8 cellular contexts compared by ENCODE assay signal in genomic region chr16:85086347-85087291, GRCh38. TPM values are rescaled to one million over a fixed set of nuclear protein-coding genes. Genes with fewer than 3 reads are reported as not detected.
DNase-seq lines count a peak whose midpoint lies in the region; ATAC-seq and TF ChIP-seq lines count a peak whose summit lies in the region.

No MANE protein-coding gene starts in this region.

- ATAC-seq in aorta (ENCODE audit: low FRiP score) = peak; percentile 47

- DNase-seq in GM10248 (ENCODE audit: extremely low spot score) (peak; percentile 82), HS-5 (ENCODE audit: low read depth) (peak; percentile 13), SHP77 treated with DMSO at 0.1 percent for 48 hours (lab: John Stamatoyannopoulos, UW) (peak; percentile 21), glomerular visceral epithelial cell (ENCODE audit: extremely low spot score) (peak; percentile 67), prostate gland (ENCODE audit: low spot score) (peak; percentile 57), aorta (peak in 1 of 2 donors; percentile 87), occipital lobe (lab: John Stamatoyannopoulos, UW) (no peak)
- DNase-seq in activated effector memory CD4-positive, alpha-beta T cell treated with anti-CD3 and anti-CD28 coated beads, Interleukin-2, amount 50 U/mL, for 16 hours = peak; percentile 89

- POLR2A ChIA-PET in GM10248 (lab: Yijun Ruan, JAX) = no interaction called here

- H3K4me3 ChIP-seq in prostate gland (no peak overlapping the region), aorta (ENCODE audit: low read length in 2 of 2) (no peak overlapping the region)

- H3K27ac ChIP-seq in prostate gland (no peak overlapping the region), aorta (ENCODE audit: low read depth in 1 of 2, low read length in 2 of 2) (no peak overlapping the region)

- intact Hi-C loops in prostate gland (cut with DNase I) (loop anchor here (5.0 to 10.0 kb wide), 3 partner anchors 59 to 342 kb away; partner anchors contain the start of gene KIAA0513), aorta (cut with DNase I) (no loop called here)

- WGBS in prostate gland = 87% methylated on average over 36 of the region's 37 CpGs
- WGBS in aorta, 2 donors = 91 to 92% methylated on average over 36 to 37 of the region's 37 CpGs

- no peak for TF ChIP-seq POLR2A in prostate gland (IDR thresholded peaks at IDR 0.05)

- H3K9me3 ChIP-seq in prostate gland (no peaks in the 10 kb centered on the region), aorta (ENCODE audit: control insufficient read depth, low read length) (no peaks in the 10 kb centered on the region)

- TF ChIP-seq CTCF in GM10248 (IDR thresholded peaks at IDR 0.05; ENCODE audit: control extremely low read depth, extremely low read depth, low read depth, missing control alignments) (peak; percentile 90), prostate gland (IDR thresholded peaks at IDR 0.05) (peak; percentile 49 to 83 (median 64))

- CTCF ChIA-PET in GM10248 (lab: Yijun Ruan, JAX) = interaction anchor here (0.6 to 4.5 kb wide), 35 partner anchors 9 to 652 kb away, joined by 3 to 51 read pairs (median 4); partner anchors contain the start of genes KIAA0513 and ZDHHC7

- H3K27me3 ChIP-seq in prostate gland (replicated peaks; ENCODE audit: insufficient read depth) = no peaks in the 10 kb centered on the region
- H3K27me3 ChIP-seq in aorta (ENCODE audit: control insufficient read depth in 1 of 2, insufficient read depth in 2 of 2, low read length in 1 of 2) = no peaks in the 10 kb centered on the region

- H3K4me1 ChIP-seq in prostate gland (replicated peaks) (peaks cover 6% of the 10 kb centered on the region), aorta (ENCODE audit: control insufficient read depth in 1 of 2, insufficient read depth in 2 of 2, low read length in 2 of 2) (no peaks in the 10 kb centered on the region)

- H3K36me3 ChIP-seq in prostate gland (no peaks in the 10 kb centered on the region), aorta (ENCODE audit: control insufficient read depth in 1 of 2, insufficient read depth in 2 of 2, low read length in 1 of 2) (no peaks in the 10 kb centered on the region)

RNA-seq across cellular contexts. Expression of gene CIBAR2, which starts 25.7 kb away (rescaled TPM):
- total RNA-seq in prostate gland = not detected
- total RNA-seq in aorta = under 1 TPM in 1 of 2 donors, not detected in 1; 0.57 TPM
- not detected for polyA plus RNA-seq in aorta
- not detected for total RNA-seq in occipital lobe

RNA-seq across cellular contexts. Expression of gene KIAA0513, which starts 59.0 kb away (rescaled TPM):
- total RNA-seq in prostate gland = 10 to 100 TPM; 14.4 to 29.4 TPM
- total RNA-seq in aorta = 10 to 100 TPM; 15.1 to 17.7 TPM
- polyA plus RNA-seq in aorta = 1 to 10 TPM; 3.4 to 5.5 TPM
- total RNA-seq in occipital lobe = 53.7 TPM
